ENCODE assay signal across 9 cellular contexts in the genomic region with DNA sequence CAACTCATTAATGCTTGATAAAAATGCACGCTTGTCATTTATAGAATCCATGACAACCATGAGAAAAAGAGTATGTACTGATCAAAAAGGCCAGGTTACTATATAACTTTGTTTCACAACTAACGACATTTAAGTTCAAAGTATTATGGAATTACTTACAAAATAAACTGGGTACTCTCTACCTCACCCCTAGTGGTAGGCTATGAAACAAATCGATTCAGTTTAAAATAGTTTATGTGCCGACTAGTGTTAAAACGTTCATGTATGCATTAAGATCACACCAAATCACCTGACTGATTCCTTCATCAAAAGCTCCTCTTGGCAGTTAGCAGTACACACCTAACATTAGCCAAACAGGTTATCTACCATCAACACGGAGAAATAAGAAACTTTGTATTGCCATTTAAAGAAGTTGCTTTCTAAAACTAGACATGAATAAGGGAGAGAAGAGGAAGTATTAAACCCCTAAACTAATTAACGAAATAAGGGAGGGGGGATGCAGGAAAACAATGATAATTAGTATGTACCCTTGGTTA.
DNase-seq lines count a peak whose midpoint lies in the region; ATAC-seq and TF ChIP-seq lines count a peak whose summit lies in the region.
"Had no signal": no experiment of that assay in that cellular context is flagged by ENCODE, and none has a peak within 500 bp of the region (broad histone marks: within the 10 kb centered on the region; RNA-seq: fewer than 3 reads in every experiment).

No MANE protein-coding gene starts in this region.

- no peak overlapping the region for H3K4ac ChIP-seq in IMR-90 (ENCODE audit: low read depth, low read length)

- BruUV-seq in IMR-90 (replicated peaks; lab: Mats Ljungman, UMichigan) = no TSS peak
- no TSS peak for BruUV-seq in PC-9 (replicated peaks; lab: Mats Ljungman, UMichigan)

- H3K9ac ChIP-seq in IMR-90 (ENCODE audit: low read depth, low read length) = no peak overlapping the region

- H3K27ac ChIP-seq in 22Rv1 = no peak overlapping the region
- no peak overlapping the region for H3K27ac ChIP-seq in IMR-90 (ENCODE audit: insufficient read depth, low read length)
- no peak overlapping the region for H3K27ac ChIP-seq in PC-9

- intact Hi-C loops in IMR-90 (cut with micrococcal nuclease) = loop anchor here (10.0 kb wide), 2 partner anchors 212 to 732 kb away; no protein-coding TSS in a partner anchor
- intact Hi-C loops in PC-9 (cut with micrococcal nuclease; ENCODE audit: unreplicated experiment) = loop anchor here (10.0 kb wide), 2 partner anchors 212 to 368 kb away; no protein-coding TSS in a partner anchor

- 0 out of 2 replicates have a peak overlapping the region, but pooled peaks have one; percentile 38 for H2BK120ac ChIP-seq in IMR-90 (ENCODE audit: low read depth, low read length)

- CTCF ChIA-PET in IMR-90 (lab: Yijun Ruan, JAX) (interaction anchor here (0.6 to 1.5 kb wide), 5 partner anchors 17 to 560 kb away, joined by 4 to 7 read pairs (median 4); no protein-coding TSS in a partner anchor), PC-9 (lab: Charles Lee) (interaction anchor here (0.7 kb wide), 1 partner anchor 446 kb away, joined by 3 read pairs; no protein-coding TSS in a partner anchor)

- no peak overlapping the region for H2BK5ac ChIP-seq in IMR-90 (ENCODE audit: low read depth, low read length, poor library complexity, severe bottlenecking)

- dilution Hi-C loops in IMR-90 (cut with HindIII; ENCODE audit: low sequenced_read_pairs, unreplicated experiment) = no loop called here

- H3K4me3 ChIP-seq in IMR-90 (ENCODE audit: insufficient read depth, low read depth, low read length) (no peak overlapping the region), PC-9 (no peak overlapping the region), foreskin fibroblast (ENCODE audit: low read depth in 1 of 2, low read length in 2 of 2) (peak overlapping the region in 1 of 2 donors; percentile 39)

- no peak overlapping the region; the same call in 1 of the 2 replicates for H4K5ac ChIP-seq in IMR-90 (ENCODE audit: low read depth, low read length)

- no peaks in the 10 kb centered on the region for H4K20me1 ChIP-seq in IMR-90 (ENCODE audit: insufficient read depth, low read length)
- 0 out of 2 replicates have a peak, but pooled peaks cover 3% of the 10 kb centered on the region for H4K20me1 ChIP-seq in PC-9 (ENCODE audit: insufficient read depth)

- peak; percentile 19 for DNase-seq in IMR-90
- no peak for DNase-seq in PC-9
- no peak for DNase-seq in foreskin fibroblast
- no peak for DNase-seq in LoVo (ENCODE audit: low spot score)
- no peak for DNase-seq in KG1 (lab: John Stamatoyannopoulos, UW)
- DNase-seq in amniotic stem cell (lab: John Stamatoyannopoulos, UW) = no peak
- DNase-seq: activated CD4-positive, alpha-beta T cell treated with anti-CD3 and anti-CD28 coated beads, Interleukin-2, amount 50 U/mL, for 1 hour had no signal

- no peak for TF ChIP-seq POLR2A in IMR-90 (IDR thresholded peaks at IDR 0.05; ENCODE audit: low read depth, low read length)

- H3K79me1 ChIP-seq in IMR-90 (ENCODE audit: low read depth in 1 of 2, low read length in 2 of 2) = peaks cover 8 to 37% of the 10 kb centered on the region in 2 experiments

- H3K27me3 ChIP-seq in IMR-90 (ENCODE audit: control insufficient read depth, insufficient read depth, low read length) (no peaks in the 10 kb centered on the region), PC-9 (ENCODE audit: insufficient read depth, low read depth) (no peaks in the 10 kb centered on the region)

- peaks cover 3% of the 10 kb centered on the region; the same call in 1 of the 2 replicates for H3K9me1 ChIP-seq in IMR-90 (ENCODE audit: insufficient read depth, low read length)

- TF ChIP-seq CTCF in 22Rv1 (IDR thresholded peaks at IDR 0.05) = peak; percentile 19; the same call in 1 of the 2 replicates
- TF ChIP-seq CTCF in IMR-90 (conservative IDR thresholded peaks at IDR 0.05; ENCODE audit: low read depth, low read length) = peak; percentile 35
- 0 out of 2 replicates have a peak, but pooled peaks have one; percentile 29 for TF ChIP-seq CTCF in PC-9 (conservative IDR thresholded peaks at IDR 0.05)
- peak; percentile 2 for TF ChIP-seq CTCF in foreskin fibroblast (IDR thresholded peaks at IDR 0.05; ENCODE audit: low read depth, low read length)

- 0 out of 2 replicates have a peak, but pooled peaks have one; percentile 9 for TF ChIP-seq RAD21 in IMR-90 (IDR thresholded peaks at IDR 0.05; ENCODE audit: low read length)

- H3K79me2 ChIP-seq in PC-9 (ENCODE audit: low read depth) = peaks cover 42% of the 10 kb centered on the region

- H2AK5ac ChIP-seq in IMR-90 (ENCODE audit: low read depth, low read length) = no peak overlapping the region

- H3K14ac ChIP-seq in IMR-90 (replicated peaks; ENCODE audit: low read depth, low read length) = 0 out of 2 replicates have a peak overlapping the region, but pooled peaks have one; percentile 49

- no peaks in the 10 kb centered on the region; the same call in 1 of the 2 replicates for H3K9me2 ChIP-seq in PC-9 (ENCODE audit: insufficient read depth)

- in situ Hi-C loops in IMR-90 (cut with MboI; ENCODE audit: low sequenced_read_pairs) = no loop called here

- H4K91ac ChIP-seq in IMR-90 (ENCODE audit: insufficient read depth, low read depth, low read length) = no peak overlapping the region

- H2AFZ ChIP-seq in IMR-90 (replicated peaks; ENCODE audit: low read length, poor library complexity) (no peak overlapping the region), PC-9 (no peak overlapping the region)

- no peak overlapping the region for H3K56ac ChIP-seq in IMR-90 (ENCODE audit: extremely low read depth, insufficient read depth, low read length)

- peaks cover 4% of the 10 kb centered on the region; the same call in 1 of the 2 replicates for H3F3A ChIP-seq in PC-9 (ENCODE audit: insufficient read depth, low read depth)

- H3K9me3 ChIP-seq in IMR-90 (ENCODE audit: control insufficient read depth, insufficient read depth, low read length) (no peaks in the 10 kb centered on the region), PC-9 (ENCODE audit: insufficient read depth, low read depth) (no peaks in the 10 kb centered on the region)

- H3K4me1 ChIP-seq in IMR-90 (ENCODE audit: control insufficient read depth, insufficient read depth, low read length) (peaks cover 7% of the 10 kb centered on the region), PC-9 (replicated peaks; ENCODE audit: insufficient read depth) (no peaks in the 10 kb centered on the region)

- H3K4me2 ChIP-seq in IMR-90 (ENCODE audit: low read depth, low read length) (peak overlapping the region; percentile 11), PC-9 (no peak overlapping the region)

- POLR2A ChIA-PET in IMR-90 (lab: Charles Lee; ENCODE audit: unreplicated experiment) (no interaction called here), PC-9 (lab: Charles Lee; ENCODE audit: unreplicated experiment) (no interaction called here)

- peak overlapping the region; percentile 91 for H3K23ac ChIP-seq in IMR-90 (ENCODE audit: low read depth, low read length)

- H2BK15ac ChIP-seq in IMR-90 (ENCODE audit: low read depth, low read length) = no peak overlapping the region

- WGBS in IMR-90 (ENCODE audit: extremely low coverage in 2 of 2, insufficient read length in 1 of 2), 2 experiments = no CpG with 5 or more reads among the region's 7 CpGs

- no peak overlapping the region for H2AK9ac ChIP-seq in IMR-90 (replicated peaks; ENCODE audit: low read depth, low read length, poor library complexity)

- H4K8ac ChIP-seq in IMR-90 (ENCODE audit: low read depth in 2 of 2, low read length in 2 of 2) = peak overlapping the region in 1 of 2 experiments; percentile 60; a peak in 2 of 4 replicates

- no peak for ATAC-seq in IMR-90 (ENCODE audit: low read depth)
- no peak for ATAC-seq in HG03457 (IDR thresholded peaks at IDR 0.05; ENCODE audit: unreplicated experiment)

- peak overlapping the region; percentile 64; the same call in 1 of the 2 replicates for H3K18ac ChIP-seq in IMR-90 (ENCODE audit: low read depth, low read length)

- H2BK20ac ChIP-seq in IMR-90 (ENCODE audit: low read depth, low read length) = 0 out of 2 replicates have a peak overlapping the region, but pooled peaks have one; percentile 33

- H3K36me3 ChIP-seq in IMR-90 (ENCODE audit: control insufficient read depth, insufficient read depth, low read length) = no peaks in the 10 kb centered on the region
- no peaks in the 10 kb centered on the region for H3K36me3 ChIP-seq in PC-9 (ENCODE audit: low read depth)

TF ChIP-seq in IMR-90, 13 proteins besides CTCF, POLR2A, EP300 and RAD21 (continues in another document):
- no peak for TF ChIP-seq RFX5 (IDR thresholded peaks at IDR 0.05; ENCODE audit: low read depth, low read length)
- no peak for TF ChIP-seq MXI1 (IDR thresholded peaks at IDR 0.05; ENCODE audit: borderline replicate concordance, low read depth, low read length)
- TF ChIP-seq, protein P1, sequence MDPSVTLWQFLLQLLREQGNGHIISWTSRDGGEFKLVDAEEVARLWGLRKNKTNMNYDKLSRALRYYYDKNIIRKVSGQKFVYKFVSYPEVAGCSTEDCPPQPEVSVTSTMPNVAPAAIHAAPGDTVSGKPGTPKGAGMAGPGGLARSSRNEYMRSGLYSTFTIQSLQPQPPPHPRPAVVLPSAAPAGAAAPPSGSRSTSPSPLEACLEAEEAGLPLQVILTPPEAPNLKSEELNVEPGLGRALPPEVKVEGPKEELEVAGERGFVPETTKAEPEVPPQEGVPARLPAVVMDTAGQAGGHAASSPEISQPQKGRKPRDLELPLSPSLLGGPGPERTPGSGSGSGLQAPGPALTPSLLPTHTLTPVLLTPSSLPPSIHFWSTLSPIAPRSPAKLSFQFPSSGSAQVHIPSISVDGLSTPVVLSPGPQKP (IDR thresholded peaks at IDR 0.05; ENCODE audit: borderline replicate concordance, low read depth, low read length) = no peak
- no peak for TF ChIP-seq SMC3 (IDR thresholded peaks at IDR 0.05; ENCODE audit: low read depth, low read length)
- no peak for TF ChIP-seq RCOR1 (IDR thresholded peaks at IDR 0.05; ENCODE audit: insufficient replicate concordance, low read length)
- TF ChIP-seq NFE2L2 (IDR thresholded peaks at IDR 0.05; ENCODE audit: low read depth, low read length) = no peak
- no peak for TF ChIP-seq USF2 (IDR thresholded peaks at IDR 0.05; ENCODE audit: low read depth, low read length)
- TF ChIP-seq FOS (IDR thresholded peaks at IDR 0.05; ENCODE audit: low read depth, low read length) = no peak
- no peak for TF ChIP-seq BHLHE40 (IDR thresholded peaks at IDR 0.05; ENCODE audit: low read depth, low read length)
- TF ChIP-seq CHD1 (IDR thresholded peaks at IDR 0.05; ENCODE audit: low read depth, low read length) = no peak
- TF ChIP-seq MAFK (IDR thresholded peaks at IDR 0.05; ENCODE audit: low read depth, low read length) = no peak
- TF ChIP-seq CEBPB (IDR thresholded peaks at IDR 0.05; ENCODE audit: low read depth, low read length) = no peak
